ENCODE assay signal across 20 cellular contexts in genomic region chr20:7497985-7498384, GRCh38.
DNase-seq lines count a peak whose midpoint lies in the region; TF ChIP-seq lines count a peak whose summit lies in the region.
"Had no signal": no experiment of that assay in that cellular context is flagged by ENCODE, and none has a peak within 500 bp of the region (broad histone marks: within the 10 kb centered on the region; RNA-seq: fewer than 3 reads in every experiment).

No MANE protein-coding gene starts in this region.

- peak; percentile 3 for DNase-seq in AG08396 (ENCODE audit: low spot score)
- peak; percentile 70 for DNase-seq in LHCN-M2 (ENCODE audit: low read depth)
- DNase-seq in cardiac fibroblast (ENCODE audit: low read depth in 2 of 2): peak; percentile 73 to 93
- peak; percentile 87 for DNase-seq in kidney epithelial cell (ENCODE audit: low read depth)
- no peak for DNase-seq in mucosa of gallbladder (ENCODE audit: low spot score)
- DNase-seq in lower leg skin (ENCODE audit: low spot score in 2 of 2): no peak
- no peak for DNase-seq in Caco-2
- DNase-seq in esophagus muscularis mucosa (ENCODE audit: extremely low spot score): no peak
- DNase-seq: activated CD4-positive, alpha-beta T cell treated with anti-CD3 and anti-CD28 coated beads for 36 hours; activated CD8-positive, alpha-beta memory T cell treated with anti-CD3 and anti-CD28 coated beads, Interleukin-2, amount 50 U/mL, for 48 hours; activated naive CD4-positive, alpha-beta T cell treated with anti-CD3 and anti-CD28 coated beads, Interleukin-2, amount 50 U/mL, for 16 hours; caudate nucleus; hypothalamus; left ventricle myocardium superior; naive thymus-derived CD4-positive, alpha-beta T cell; NCI-H2107; NCI-H82; posterior cingulate gyrus; Right ventricle myocardium superior; stimulated activated CD4-positive, alpha-beta T cell treated with anti-CD3 and anti-CD28 coated beads, Interleukin-2, amount 100 ng/mL, for 24 hours had no signal

- no peaks in the 10 kb centered on the region for H3K36me3 ChIP-seq in kidney epithelial cell (ENCODE audit: control insufficient read depth, insufficient read depth, low read length)
- no peaks in the 10 kb centered on the region for H3K36me3 ChIP-seq in Caco-2 (ENCODE audit: control insufficient read depth, insufficient read depth, low read length)
- H3K36me3 ChIP-seq in esophagus muscularis mucosa: no peaks in the 10 kb centered on the region

- intact Hi-C loops in lower leg skin (cut with DNase I; ENCODE audit: low total_unique reads): no loop called here
- intact Hi-C loops in Caco-2 (cut with micrococcal nuclease; ENCODE audit: unreplicated experiment): no loop called here
- intact Hi-C loops in esophagus muscularis mucosa (cut with DNase I): no loop called here

- H3K9me3 ChIP-seq in Caco-2 (no peaks in the 10 kb centered on the region), esophagus muscularis mucosa (peaks cover 0 to 12% (median 2%) of the 10 kb centered on the region in 4 donors)

- 81 to 91% methylated on average over 1 of the region's 1 CpG for WGBS in lower leg skin, 2 donors
- WGBS in esophagus muscularis mucosa: 86% methylated on average over 1 of the region's 1 CpG

- no peaks in the 10 kb centered on the region for H3K4me1 Mint-ChIP-seq in Caco-2 (ENCODE audit: low read depth, unreplicated experiment)
- H3K4me1 Mint-ChIP-seq: activated CD4-positive, alpha-beta T cell treated with anti-CD3 and anti-CD28 coated beads for 36 hours; naive thymus-derived CD4-positive, alpha-beta T cell had no signal

- H3K4me1 ChIP-seq in Caco-2 (no peaks in the 10 kb centered on the region), esophagus muscularis mucosa (no peaks in the 10 kb centered on the region)

- H3K27me3 ChIP-seq in kidney epithelial cell (ENCODE audit: control insufficient read depth, insufficient read depth, low read length): no peaks in the 10 kb centered on the region
- no peaks in the 10 kb centered on the region for H3K27me3 ChIP-seq in Caco-2 (replicated peaks; ENCODE audit: control insufficient read depth, insufficient read depth, low read length)
- no peaks in the 10 kb centered on the region for H3K27me3 ChIP-seq in esophagus muscularis mucosa

- no peak overlapping the region for H3K27ac ChIP-seq in esophagus muscularis mucosa (replicated peaks in 1 of 4)

- TF ChIP-seq CTCF in cardiac fibroblast (IDR thresholded peaks at IDR 0.05; ENCODE audit: low read depth, low read length): no peak
- TF ChIP-seq CTCF in kidney epithelial cell (IDR thresholded peaks at IDR 0.05; ENCODE audit: insufficient read depth, low read length, poor library complexity, severe bottlenecking): no peak
- TF ChIP-seq CTCF in lower leg skin (IDR thresholded peaks at IDR 0.05): no peak
- no peak for TF ChIP-seq CTCF in Caco-2 (IDR thresholded peaks at IDR 0.05; ENCODE audit: insufficient read depth in 1 of 2, low read depth in 1 of 2, low read length in 1 of 2, severe bottlenecking in 1 of 2, unreplicated experiment in 1 of 2)
- no peak for TF ChIP-seq CTCF in esophagus muscularis mucosa (IDR thresholded peaks at IDR 0.05)

- no peaks in the 10 kb centered on the region for H3K27me3 Mint-ChIP-seq in Caco-2 (ENCODE audit: insufficient read depth, unreplicated experiment)
- H3K27me3 Mint-ChIP-seq: activated CD4-positive, alpha-beta T cell treated with anti-CD3 and anti-CD28 coated beads for 36 hours; naive thymus-derived CD4-positive, alpha-beta T cell had no signal

- no TSS peak for BruUV-seq in Caco-2 (replicated peaks; lab: Mats Ljungman, UMichigan)

- no peaks in the 10 kb centered on the region for H3K9me3 Mint-ChIP-seq in Caco-2 (ENCODE audit: unreplicated experiment)

- H3K4me3 Mint-ChIP-seq in Caco-2 (ENCODE audit: unreplicated experiment): no peak overlapping the region
- H3K4me3 Mint-ChIP-seq: activated CD4-positive, alpha-beta T cell treated with anti-CD3 and anti-CD28 coated beads for 36 hours; naive thymus-derived CD4-positive, alpha-beta T cell had no signal

- no peak overlapping the region for H3K4me3 ChIP-seq in cardiac fibroblast (replicated peaks in 1 of 2; ENCODE audit: low read depth in 2 of 2, low read length in 2 of 2)
- no peak overlapping the region for H3K4me3 ChIP-seq in kidney epithelial cell (ENCODE audit: low read depth, low read length)
- H3K4me3 ChIP-seq in lower leg skin (ENCODE audit: low read depth, poor library complexity, severe bottlenecking): no peak overlapping the region
- H3K4me3 ChIP-seq in Caco-2 (ENCODE audit: low read depth, low read length): no peak overlapping the region
- H3K4me3 ChIP-seq in esophagus muscularis mucosa: no peak overlapping the region

- POLR2A ChIA-PET in Caco-2 (lab: Charles Lee): no interaction called here

- CTCF ChIA-PET in Caco-2 (lab: Charles Lee): no interaction called here

- no peak overlapping the region for H3K27ac Mint-ChIP-seq in Caco-2 (ENCODE audit: unreplicated experiment)
- H3K27ac Mint-ChIP-seq: activated CD4-positive, alpha-beta T cell treated with anti-CD3 and anti-CD28 coated beads for 36 hours; naive thymus-derived CD4-positive, alpha-beta T cell had no signal

- H3K36me3 Mint-ChIP-seq in Caco-2 (ENCODE audit: insufficient read depth, unreplicated experiment): no peaks in the 10 kb centered on the region
- H3K36me3 Mint-ChIP-seq: naive thymus-derived CD4-positive, alpha-beta T cell had no signal

- TF ChIP-seq POLR2A in lower leg skin (IDR thresholded peaks at IDR 0.05): no peak
- TF ChIP-seq POLR2A in esophagus muscularis mucosa (IDR thresholded peaks at IDR 0.05; ENCODE audit: low read depth): no peak

- no peak for TF ChIP-seq EP300 in esophagus muscularis mucosa (IDR thresholded peaks at IDR 0.05)

Comparison
In these comparisons a context has a peak if more than half of its experiments do, and no peak if none do; other contexts are left out.
1. DNase-seq: peak in AG08396 (single experiment), LHCN-M2 (single experiment), cardiac fibroblast (2 of 2) and kidney epithelial cell (single experiment); none in mucosa of gallbladder (single experiment), lower leg skin (0 of 2), Caco-2 (0 of 2) and esophagus muscularis mucosa (single experiment).